Comparison of ENCODE assay signal across 9 cellular contexts in genomic region chr5:172906436-172906835, GRCh38. TPM values are rescaled to one million over a fixed set of nuclear protein-coding genes. Genes with fewer than 3 reads are reported as not detected.
DNase-seq lines count a peak whose midpoint lies in the region; ATAC-seq and TF ChIP-seq lines count a peak whose summit lies in the region.
"Had no signal": no experiment of that assay in that cellular context is flagged by ENCODE, and none has a peak within 500 bp of the region (broad histone marks: within the 10 kb centered on the region; RNA-seq: fewer than 3 reads in every experiment).

No MANE protein-coding gene starts in this region.

- WGBS in heart right ventricle, 2 donors, result 69 to 75% methylated on average over 6 of the region's 6 CpGs

- no peaks in the 10 kb centered on the region for H3K9me3 ChIP-seq in heart right ventricle
- no peaks in the 10 kb centered on the region for H3K9me3 ChIP-seq in upper lobe of right lung
- H3K9me3 ChIP-seq: BE2C had no signal

- H3K27ac ChIP-seq in heart right ventricle (peak overlapping the region in 7 of 10 donors; percentile 29 to 98 (median 81)), upper lobe of right lung (peak overlapping the region; percentile 91)

- no peak for ATAC-seq in heart right ventricle
- ATAC-seq in Right ventricle myocardium superior (ENCODE audit: poor library complexity), result no peak
- peak; percentile 55 for ATAC-seq in HG03378 (IDR thresholded peaks at IDR 0.05; ENCODE audit: unreplicated experiment)
- ATAC-seq in upper lobe of right lung, result no peak
- ATAC-seq in HG03521 (IDR thresholded peaks at IDR 0.05; ENCODE audit: unreplicated experiment), result no peak

- H3K27me3 ChIP-seq in heart right ventricle, result no peaks in the 10 kb centered on the region
- no peaks in the 10 kb centered on the region for H3K27me3 ChIP-seq in upper lobe of right lung
- H3K27me3 ChIP-seq: BE2C had no signal

- intact Hi-C loops in heart right ventricle (cut with DNase I) (loop anchor here in 5 of 10 donors (10.0 kb wide), 3 partner anchors 52 to 192 kb away; partner anchors contain the start of gene DUSP1 (in 3 of the 5)), Right ventricle myocardium superior (cut with DNase I) (loop anchor here (10.0 kb wide), 1 partner anchor 132 kb away; the partner anchor contains the start of gene DUSP1), upper lobe of right lung (cut with DNase I) (loop anchor here (10.0 kb wide), 1 partner anchor 132 kb away; the partner anchor contains the start of gene DUSP1)

- H3K4me3 ChIP-seq in heart right ventricle (no peak overlapping the region), fibroblast of villous mesenchyme (ENCODE audit: low read depth, low read length) (no peak overlapping the region), upper lobe of right lung (no peak overlapping the region)

- H3K4me1 ChIP-seq in heart right ventricle (peaks cover 31 to 63% (median 55%) of the 10 kb centered on the region in 9 donors), upper lobe of right lung (peaks cover 44% of the 10 kb centered on the region)

- H3K36me3 ChIP-seq in heart right ventricle (peaks cover 0 to 25% (median 1%) of the 10 kb centered on the region in 9 donors), upper lobe of right lung (peaks cover 15% of the 10 kb centered on the region)

- DNase-seq in heart right ventricle (no peak), Right ventricle myocardium superior (no peak), fibroblast of villous mesenchyme (ENCODE audit: low read depth) (peak; percentile 73), upper lobe of right lung (no peak), MV-4-11 (lab: John Stamatoyannopoulos, UW) (no peak), OCI-M1 (lab: John Stamatoyannopoulos, UW) (no peak)
- DNase-seq: BE2C had no signal

- TF ChIP-seq CTCF in heart right ventricle (IDR thresholded peaks at IDR 0.05), result no peak
- TF ChIP-seq CTCF in fibroblast of villous mesenchyme (IDR thresholded peaks at IDR 0.05; ENCODE audit: insufficient read depth, low read depth, low read length), result no peak
- no peak for TF ChIP-seq CTCF in upper lobe of right lung (IDR thresholded peaks at IDR 0.05)

RNA-seq across cellular contexts. Expression of gene RPL26L1, which starts 52.8 kb away (rescaled TPM):
- 10 to 100 TPM; 23.2 to 33.7 (median 28.9) TPM for total RNA-seq in heart right ventricle
- 10 to 100 TPM; 29.0 to 84.9 TPM for polyA plus RNA-seq in heart right ventricle
- total RNA-seq in Right ventricle myocardium superior, result 22.8 TPM
- total RNA-seq in fibroblast of villous mesenchyme, result 45.1 and 57.9 TPM in 2 replicates
- total RNA-seq in upper lobe of right lung, result 26.4 TPM
